Comparison of ENCODE assay signal across 8 cellular contexts in the genomic region with DNA sequence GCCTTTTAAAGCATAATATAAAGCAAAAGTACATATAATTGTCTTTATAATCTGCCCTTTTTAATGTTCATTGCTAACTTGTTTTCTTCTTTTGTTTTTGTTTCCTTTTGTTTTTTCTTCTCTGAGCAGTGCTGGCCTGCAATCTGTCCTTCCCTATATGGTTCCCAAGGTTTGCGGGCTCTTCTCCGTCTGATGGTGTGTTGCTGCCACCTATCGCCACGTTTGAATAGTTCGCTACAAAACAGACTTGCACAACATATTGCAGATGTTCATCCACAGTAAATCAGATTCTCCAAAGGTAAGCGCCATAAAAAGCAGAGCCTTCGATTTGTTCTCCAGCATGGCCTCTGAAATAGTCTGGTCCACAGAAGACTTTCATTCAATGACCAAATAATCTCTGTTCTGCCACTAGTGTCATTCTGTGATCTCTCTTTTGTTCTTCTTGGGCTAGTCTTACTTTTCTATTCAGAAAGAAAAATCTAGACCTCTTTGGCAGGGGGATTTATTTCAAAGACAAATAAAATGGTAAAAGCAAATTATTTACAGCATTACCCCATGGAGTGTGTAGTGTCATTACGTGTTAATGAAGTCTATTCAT. TPM values are rescaled to one million over a fixed set of nuclear protein-coding genes. Genes with fewer than 3 reads are reported as not detected.
DNase-seq lines count a peak whose midpoint lies in the region; ATAC-seq and TF ChIP-seq lines count a peak whose summit lies in the region.

No MANE protein-coding gene starts in this region.

- no peaks in the 10 kb centered on the region for H3K9me3 ChIP-seq in breast epithelium

- peak; percentile 79 for TF ChIP-seq CTCF in AG09309 (IDR thresholded peaks at IDR 0.05; ENCODE audit: control insufficient read depth, insufficient read depth, low read depth, low read length, missing control alignments)
- TF ChIP-seq CTCF in breast epithelium (IDR thresholded peaks at IDR 0.05): peak in 2 of 3 donors; percentile 52 to 73

- no peaks in the 10 kb centered on the region for H3K27me3 ChIP-seq in breast epithelium

- no peaks in the 10 kb centered on the region for H3K36me3 ChIP-seq in breast epithelium

- peak; percentile 83 for ATAC-seq in GM18517 (IDR thresholded peaks at IDR 0.05; ENCODE audit: unreplicated experiment)
- ATAC-seq in HG02981 (IDR thresholded peaks at IDR 0.05; ENCODE audit: unreplicated experiment): peak; percentile 91

- no peak overlapping the region for H3K27ac ChIP-seq in breast epithelium

- TF ChIP-seq POLR2A in breast epithelium (IDR thresholded peaks at IDR 0.05): no peak

- H3K4me3 ChIP-seq in AG09309 (ENCODE audit: control insufficient read depth, low read depth, low read length) (no peak overlapping the region), breast epithelium (no peak overlapping the region)

- intact Hi-C loops in breast epithelium (cut with DNase I; ENCODE audit: low total_unique reads): no loop called here

- DNase-seq in AG09309 (ENCODE audit: low read depth) (peak; percentile 27), NCI-H1694 treated with DMSO at 0.1 percent for 48 hours (lab: John Stamatoyannopoulos, UW) (peak; percentile 71), T-helper 1 cell (peak in 3 of 5 donors; percentile 4 to 36 (median 4)), breast epithelium (ENCODE audit: low spot score in 2 of 2) (no peak), islet precursor cell (peak; percentile 87)
- DNase-seq in stimulated activated CD4-positive, alpha-beta T cell treated with anti-CD3 and anti-CD28 coated beads, Interleukin-2, amount 100 ng/mL, for 24 hours: peak; percentile 37 to 46

- H3K4me1 ChIP-seq in breast epithelium: no peaks in the 10 kb centered on the region

RNA-seq across cellular contexts. Expression of gene C12orf50, which starts 33.5 kb away (rescaled TPM):
- total RNA-seq in breast epithelium: not detected

Comparison
In these comparisons a context has a peak if more than half of its experiments do, and no peak if none do; other contexts are left out.
1. DNase-seq: peak in AG09309 (single experiment), NCI-H1694 treated with DMSO at 0.1 percent for 48 hours (single experiment), T-helper 1 cell (3 of 5), islet precursor cell (single experiment) and stimulated activated CD4-positive, alpha-beta T cell treated with anti-CD3 and anti-CD28 coated beads, Interleukin-2, amount 100 ng/mL, for 24 hours (2 of 2); none in breast epithelium (0 of 2).